Comparison of ENCODE assay signal across 30 cellular contexts in genomic region chr2:126778561-126779285, GRCh38.
DNase-seq lines count a peak whose midpoint lies in the region; ATAC-seq and TF ChIP-seq lines count a peak whose summit lies in the region.
"Had no signal": no experiment of that assay in that cellular context is flagged by ENCODE, and none has a peak within 500 bp of the region (broad histone marks: within the 10 kb centered on the region; RNA-seq: fewer than 3 reads in every experiment).

No MANE protein-coding gene starts in this region.

- DNase-seq in NCI-H748 (lab: John Stamatoyannopoulos, UW; ENCODE audit: unreplicated experiment): peak; percentile 29
- DNase-seq in NCI-H748 treated with DMSO at 0.1 percent for 48 hours (lab: John Stamatoyannopoulos, UW): no peak
- DNase-seq in NCI-H2227 (lab: John Stamatoyannopoulos, UW; ENCODE audit: unreplicated experiment): peak; percentile 68
- DNase-seq in naive thymus-derived CD4-positive, alpha-beta T cell: no peak
- DNase-seq in spleen: peak; percentile 60
- DNase-seq in NOMO-1 (lab: John Stamatoyannopoulos, UW; ENCODE audit: unreplicated experiment in 2 of 2): no peak
- DNase-seq in GM10266 (ENCODE audit: extremely low spot score): no peak
- no peak for DNase-seq in body of pancreas
- DNase-seq: activated CD4-positive, alpha-beta T cell treated with anti-CD3 and anti-CD28 coated beads, Interleukin-2, amount 50 U/mL, for 1 hour; activated CD8-positive, alpha-beta memory T cell treated with anti-CD3 and anti-CD28 coated beads, Interleukin-2, amount 10 ng/mL, durations not matched to agents 7 days and 5 days; aorta; BE2C; Caco-2; DND-41; H9; heart left ventricle; KG1; MM.1S; naive B cell; NCI-H510A treated with DMSO at 0.1 percent for 48 hours; stomach had no signal

- peaks cover 0 to 2% (median 0%) of the 10 kb centered on the region in 11 donors for H3K9me3 Mint-ChIP-seq in naive thymus-derived CD4-positive, alpha-beta T cell
- H3K9me3 Mint-ChIP-seq: activated T-helper 1 cell treated with anti-CD3 and anti-CD28 coated beads, Interleukin-12 subunit alpha, Interleukin-12 subunit beta, Interleukin-2, Interleukin-4 antibody, amounts not matched to agents 30 ng/mL and 10 ng/mL and 1 ng/mL, durations not matched to agents 14 hours and 24 hours and 36 hours; naive B cell; T-helper 2 cell treated with Interferon-gamma antibody and Interleukin-4, amounts not matched to agents 5 μg/mL and 100 μg/mL, for 36 hours had no signal

- no peak overlapping the region for H3K27ac ChIP-seq in naive thymus-derived CD4-positive, alpha-beta T cell (ENCODE audit: low read depth, low read length)
- H3K27ac ChIP-seq in spleen: no peak overlapping the region
- H3K27ac ChIP-seq in body of pancreas: no peak overlapping the region
- H3K27ac ChIP-seq: epithelial cell of prostate, heart left ventricle, RWPE1, SK-N-MC, stomach, tibial nerve, VCaP had no signal

- intact Hi-C loops in naive thymus-derived CD4-positive, alpha-beta T cell (cut with micrococcal nuclease): loop anchor here in 1 of 2 donors (5.0 kb wide), 1 partner anchor 76 kb away; no protein-coding TSS in a partner anchor
- intact Hi-C loops in spleen (cut with DNase I; ENCODE audit: low total_unique reads): loop anchor here (10.0 kb wide), 1 partner anchor 1034 kb away; no protein-coding TSS in a partner anchor
- intact Hi-C loops in body of pancreas (cut with DNase I): loop anchor here (10.0 kb wide), 1 partner anchor 244 kb away; no protein-coding TSS in a partner anchor

- H3K4me3 Mint-ChIP-seq in naive thymus-derived CD4-positive, alpha-beta T cell: peak overlapping the region in 7 of 10 donors; percentile 23 to 94 (median 48)
- H3K4me3 Mint-ChIP-seq: activated CD8-positive, alpha-beta memory T cell treated with anti-CD3 and anti-CD28 coated beads, Interleukin-2, amount 10 ng/mL, durations not matched to agents 7 days and 5 days had no signal

- H3K4me3 ChIP-seq in naive thymus-derived CD4-positive, alpha-beta T cell (ENCODE audit: low read length): no peak overlapping the region
- H3K4me3 ChIP-seq in spleen: no peak overlapping the region
- H3K4me3 ChIP-seq in body of pancreas: no peak overlapping the region
- H3K4me3 ChIP-seq: heart left ventricle, SK-N-MC, stomach, tibial nerve had no signal

- POLR2A ChIA-PET in naive thymus-derived CD4-positive, alpha-beta T cell (lab: Charles Lee): interaction anchor here (0.6 kb wide), 1 partner anchor 178 kb away, joined by 3 read pairs; no protein-coding TSS in a partner anchor

- H3K4me1 ChIP-seq in naive thymus-derived CD4-positive, alpha-beta T cell (ENCODE audit: control insufficient read depth in 2 of 2, insufficient read depth in 2 of 2, low read length in 2 of 2): no peaks in the 10 kb centered on the region
- H3K4me1 ChIP-seq in spleen (peaks cover 0 to 20% (median 6%) of the 10 kb centered on the region in 6 donors), body of pancreas (no peaks in the 10 kb centered on the region)
- H3K4me1 ChIP-seq: BE2C, Caco-2 had no signal

- no peak for TF ChIP-seq CTCF in spleen (IDR thresholded peaks at IDR 0.05 in 8 of 11, conservative IDR thresholded peaks at IDR 0.05 in 3 of 11)
- TF ChIP-seq CTCF in GM10266 (IDR thresholded peaks at IDR 0.05; ENCODE audit: control insufficient read depth, insufficient read depth, low read depth, missing control alignments): no peak
- TF ChIP-seq CTCF in body of pancreas (IDR thresholded peaks at IDR 0.05): no peak

- TF ChIP-seq POLR2A in spleen (IDR thresholded peaks at IDR 0.05) (no peak), body of pancreas (IDR thresholded peaks at IDR 0.05) (no peak)

- WGBS in spleen, 5 donors: 65 to 79% (median 77%) methylated on average over 9 of the region's 9 CpGs
- 40 to 55% methylated on average over 8 to 9 of the region's 9 CpGs for WGBS in body of pancreas, 2 donors

- H3K36me3 Mint-ChIP-seq in naive thymus-derived CD4-positive, alpha-beta T cell: no peaks in the 10 kb centered on the region
- H3K36me3 Mint-ChIP-seq: activated CD8-positive, alpha-beta memory T cell treated with anti-CD3 and anti-CD28 coated beads, Interleukin-2, amount 10 ng/mL, durations not matched to agents 7 days and 5 days; activated naive CD8-positive, alpha-beta T cell; naive B cell had no signal

- no peaks in the 10 kb centered on the region for H3K36me3 ChIP-seq in naive thymus-derived CD4-positive, alpha-beta T cell (ENCODE audit: control insufficient read depth in 2 of 3, insufficient read depth in 3 of 3, low read length in 3 of 3)
- H3K36me3 ChIP-seq in spleen (no peaks in the 10 kb centered on the region), body of pancreas (replicated peaks in 1 of 2; ENCODE audit: insufficient read depth in 1 of 2, low read depth in 2 of 2) (no peaks in the 10 kb centered on the region)
- H3K36me3 ChIP-seq: BE2C, heart left ventricle, stomach, tibial nerve had no signal

- peak overlapping the region in 1 of 9 donors; percentile 31 for H3K27ac Mint-ChIP-seq in naive thymus-derived CD4-positive, alpha-beta T cell
- H3K27ac Mint-ChIP-seq: activated CD8-positive, alpha-beta memory T cell treated with anti-CD3 and anti-CD28 coated beads, Interleukin-2, amount 10 ng/mL, durations not matched to agents 7 days and 5 days; activated naive CD8-positive, alpha-beta T cell; activated T-helper 1 cell treated with anti-CD3 and anti-CD28 coated beads, Interleukin-12 subunit alpha, Interleukin-12 subunit beta, Interleukin-2, Interleukin-4 antibody, amounts not matched to agents 30 ng/mL and 10 ng/mL and 1 ng/mL, durations not matched to agents 14 hours and 24 hours and 36 hours; H9; T-helper 2 cell treated with Interferon-gamma antibody and Interleukin-4, amounts not matched to agents 5 μg/mL and 100 μg/mL, for 36 hours had no signal

- no peak for ATAC-seq in naive thymus-derived CD4-positive, alpha-beta T cell
- no peak for ATAC-seq in body of pancreas
- ATAC-seq: activated CD8-positive, alpha-beta memory T cell treated with anti-CD3 and anti-CD28 coated beads, Interleukin-2, amount 10 ng/mL, durations not matched to agents 7 days and 5 days; heart left ventricle; sciatic nerve had no signal

- CTCF ChIA-PET in naive thymus-derived CD4-positive, alpha-beta T cell (lab: Charles Lee): interaction anchor here (0.6 to 4.2 kb wide), 2 partner anchors 28 to 251 kb away, joined by 4 to 82 read pairs; no protein-coding TSS in a partner anchor

- H3K27me3 ChIP-seq in naive thymus-derived CD4-positive, alpha-beta T cell (ENCODE audit: control insufficient read depth in 2 of 2, insufficient read depth in 2 of 2, low read length in 2 of 2): no peaks in the 10 kb centered on the region
- H3K27me3 ChIP-seq in spleen (replicated peaks in 1 of 7) (peaks cover 0 to 44% (median 0%) of the 10 kb centered on the region in 7 donors), body of pancreas (no peaks in the 10 kb centered on the region)
- H3K27me3 ChIP-seq: BE2C, tibial nerve had no signal

- H3K4me1 Mint-ChIP-seq in naive thymus-derived CD4-positive, alpha-beta T cell: peaks cover 15 to 19% (median 17%) of the 10 kb centered on the region in 7 donors

- no peaks in the 10 kb centered on the region for H3K9me3 ChIP-seq in naive thymus-derived CD4-positive, alpha-beta T cell (ENCODE audit: control insufficient read depth in 2 of 3, low read length in 3 of 3)
- H3K9me3 ChIP-seq in spleen: no peaks in the 10 kb centered on the region
- H3K9me3 ChIP-seq in body of pancreas: no peaks in the 10 kb centered on the region
- H3K9me3 ChIP-seq: BE2C, Caco-2, heart left ventricle, stomach, tibial nerve had no signal

- H3K27me3 Mint-ChIP-seq in naive thymus-derived CD4-positive, alpha-beta T cell: peaks cover 5 to 23% (median 12%) of the 10 kb centered on the region in 5 donors

Comparison
In these comparisons a context has a peak if more than half of its experiments do, and no peak if none do; other contexts are left out.
1. DNase-seq: peak in NCI-H748 (single experiment), NCI-H2227 (single experiment) and spleen (single experiment); none in NCI-H748 treated with DMSO at 0.1 percent for 48 hours (single experiment), naive thymus-derived CD4-positive, alpha-beta T cell (0 of 9), NOMO-1 (0 of 2), GM10266 (single experiment) and body of pancreas (0 of 4).